ENCODE assay signal across 1 cellular context in genomic region chr5:133252133-133252480, GRCh38.
TF ChIP-seq lines count a peak whose summit lies in the region.

No MANE protein-coding gene starts in this region.

TF ChIP-seq in GM23338, 12 proteins besides CTCF, POLR2A, EP300 and RAD21 (continued from another document):
- TF ChIP-seq, protein P1, sequence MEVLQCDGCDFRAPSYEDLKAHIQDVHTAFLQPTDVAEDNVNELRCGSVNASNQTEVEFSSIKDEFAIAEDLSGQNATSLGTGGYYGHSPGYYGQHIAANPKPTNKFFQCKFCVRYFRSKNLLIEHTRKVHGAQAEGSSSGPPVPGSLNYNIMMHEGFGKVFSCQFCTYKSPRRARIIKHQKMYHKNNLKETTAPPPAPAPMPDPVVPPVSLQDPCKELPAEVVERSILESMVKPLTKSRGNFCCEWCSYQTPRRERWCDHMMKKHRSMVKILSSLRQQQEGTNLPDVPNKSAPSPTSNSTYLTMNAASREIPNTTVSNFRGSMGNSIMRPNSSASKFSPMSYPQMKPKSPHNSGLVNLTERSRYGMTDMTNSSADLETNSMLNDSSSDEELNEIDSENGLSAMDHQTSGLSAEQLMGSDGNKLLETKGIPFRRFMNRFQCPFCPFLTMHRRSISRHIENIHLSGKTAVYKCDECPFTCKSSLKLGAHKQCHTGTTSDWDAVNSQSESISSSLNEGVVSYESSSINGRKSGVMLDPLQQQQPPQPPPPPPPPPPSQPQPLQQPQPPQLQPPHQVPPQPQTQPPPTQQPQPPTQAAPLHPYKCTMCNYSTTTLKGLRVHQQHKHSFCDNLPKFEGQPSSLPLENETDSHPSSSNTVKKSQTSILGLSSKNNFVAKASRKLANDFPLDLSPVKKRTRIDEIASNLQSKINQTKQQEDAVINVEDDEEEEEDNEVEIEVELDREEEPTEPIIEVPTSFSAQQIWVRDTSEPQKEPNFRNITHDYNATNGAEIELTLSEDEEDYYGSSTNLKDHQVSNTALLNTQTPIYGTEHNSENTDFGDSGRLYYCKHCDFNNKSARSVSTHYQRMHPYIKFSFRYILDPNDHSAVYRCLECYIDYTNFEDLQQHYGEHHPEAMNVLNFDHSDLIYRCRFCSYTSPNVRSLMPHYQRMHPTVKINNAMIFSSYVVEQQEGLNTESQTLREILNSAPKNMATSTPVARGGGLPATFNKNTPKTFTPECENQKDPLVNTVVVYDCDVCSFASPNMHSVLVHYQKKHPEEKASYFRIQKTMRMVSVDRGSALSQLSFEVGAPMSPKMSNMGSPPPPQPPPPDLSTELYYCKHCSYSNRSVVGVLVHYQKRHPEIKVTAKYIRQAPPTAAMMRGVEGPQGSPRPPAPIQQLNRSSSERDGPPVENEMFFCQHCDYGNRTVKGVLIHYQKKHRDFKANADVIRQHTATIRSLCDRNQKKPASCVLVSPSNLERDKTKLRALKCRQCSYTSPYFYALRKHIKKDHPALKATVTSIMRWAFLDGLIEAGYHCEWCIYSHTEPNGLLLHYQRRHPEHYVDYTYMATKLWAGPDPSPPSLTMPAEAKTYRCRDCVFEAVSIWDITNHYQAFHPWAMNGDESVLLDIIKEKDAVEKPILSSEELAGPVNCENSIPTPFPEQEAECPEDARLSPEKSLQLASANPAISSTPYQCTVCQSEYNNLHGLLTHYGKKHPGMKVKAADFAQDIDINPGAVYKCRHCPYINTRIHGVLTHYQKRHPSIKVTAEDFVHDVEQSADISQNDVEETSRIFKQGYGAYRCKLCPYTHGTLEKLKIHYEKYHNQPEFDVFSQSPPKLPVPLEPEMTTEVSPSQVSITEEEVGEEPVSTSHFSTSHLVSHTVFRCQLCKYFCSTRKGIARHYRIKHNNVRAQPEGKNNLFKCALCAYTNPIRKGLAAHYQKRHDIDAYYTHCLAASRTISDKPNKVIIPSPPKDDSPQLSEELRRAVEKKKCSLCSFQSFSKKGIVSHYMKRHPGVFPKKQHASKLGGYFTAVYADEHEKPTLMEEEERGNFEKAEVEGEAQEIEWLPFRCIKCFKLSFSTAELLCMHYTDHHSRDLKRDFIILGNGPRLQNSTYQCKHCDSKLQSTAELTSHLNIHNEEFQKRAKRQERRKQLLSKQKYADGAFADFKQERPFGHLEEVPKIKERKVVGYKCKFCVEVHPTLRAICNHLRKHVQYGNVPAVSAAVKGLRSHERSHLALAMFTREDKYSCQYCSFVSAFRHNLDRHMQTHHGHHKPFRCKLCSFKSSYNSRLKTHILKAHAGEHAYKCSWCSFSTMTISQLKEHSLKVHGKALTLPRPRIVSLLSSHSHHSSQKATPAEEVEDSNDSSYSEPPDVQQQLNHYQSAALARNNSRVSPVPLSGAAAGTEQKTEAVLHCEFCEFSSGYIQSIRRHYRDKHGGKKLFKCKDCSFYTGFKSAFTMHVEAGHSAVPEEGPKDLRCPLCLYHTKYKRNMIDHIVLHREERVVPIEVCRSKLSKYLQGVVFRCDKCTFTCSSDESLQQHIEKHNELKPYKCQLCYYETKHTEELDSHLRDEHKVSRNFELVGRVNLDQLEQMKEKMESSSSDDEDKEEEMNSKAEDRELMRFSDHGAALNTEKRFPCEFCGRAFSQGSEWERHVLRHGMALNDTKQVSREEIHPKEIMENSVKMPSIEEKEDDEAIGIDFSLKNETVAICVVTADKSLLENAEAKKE (CRISPR knock-in tag; IDR thresholded peaks at IDR 0.05) = no peak
- no peak for TF ChIP-seq ZNF331 (CRISPR knock-in tag; IDR thresholded peaks at IDR 0.05; ENCODE audit: low read depth)
